Comparison of ENCODE assay signal across 8 cellular contexts in the genomic region with DNA sequence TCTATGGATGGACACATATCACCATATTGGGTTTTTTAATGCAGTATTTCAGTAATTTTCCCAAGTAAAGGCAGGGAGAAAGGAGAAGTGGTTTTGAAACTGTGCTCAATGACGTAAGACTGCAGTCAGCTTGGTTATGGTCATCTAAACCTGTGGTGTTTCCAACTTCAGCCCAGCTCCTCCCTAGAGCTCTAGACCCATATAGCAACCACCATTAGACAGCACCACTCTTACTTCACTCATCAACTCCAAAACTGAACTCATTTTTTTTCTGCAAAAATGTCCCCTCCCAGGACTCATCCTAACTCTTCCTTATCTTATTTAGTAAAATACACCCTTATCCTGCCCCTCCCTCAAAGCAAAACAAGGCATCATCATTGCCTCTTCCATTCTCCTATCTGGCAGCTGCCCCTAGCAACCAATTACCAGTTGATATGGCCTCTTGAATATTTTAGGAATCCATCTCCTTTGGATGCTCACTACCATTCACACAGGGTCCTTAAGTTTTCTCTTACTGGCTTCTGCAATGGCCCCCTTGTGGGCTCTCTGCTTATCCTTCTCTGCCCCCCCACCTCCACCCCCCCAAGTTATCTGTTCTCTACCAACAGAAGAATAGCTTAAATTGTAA. TPM values are rescaled to one million over a fixed set of nuclear protein-coding genes. Genes with fewer than 3 reads are reported as not detected.
DNase-seq lines count a peak whose midpoint lies in the region; ATAC-seq and TF ChIP-seq lines count a peak whose summit lies in the region.

No MANE protein-coding gene starts in this region.

- intact Hi-C loops in CD8-positive, alpha-beta T cell (cut with DNase I, micrococcal nuclease): loop anchor here (2.0 to 10.0 kb wide), 8 partner anchors 33 to 1267 kb away; a partner anchor contains a TSS
- intact Hi-C loops in testis (cut with DNase I; ENCODE audit: low total_unique reads) (no loop called here), prostate gland (cut with DNase I) (no loop called here)

- peak overlapping the region; percentile 92 for H3K4me2 ChIP-seq in GM23248 (ENCODE audit: unreplicated experiment)

- H3K36me3 ChIP-seq in CD8-positive, alpha-beta T cell (ENCODE audit: insufficient read depth, low read length): no peaks in the 10 kb centered on the region
- H3K36me3 ChIP-seq in GM23248 (ENCODE audit: low read depth) (no peaks in the 10 kb centered on the region), testis (ENCODE audit: low read depth, missing control alignments) (no peaks in the 10 kb centered on the region), prostate gland (no peaks in the 10 kb centered on the region)

- no peak for TF ChIP-seq CTCF in CD8-positive, alpha-beta T cell (IDR thresholded peaks at IDR 0.05)
- TF ChIP-seq CTCF in testis (IDR thresholded peaks at IDR 0.05) (no peak), prostate gland (IDR thresholded peaks at IDR 0.05) (no peak), coronary artery (IDR thresholded peaks at IDR 0.05) (no peak)

- no peaks in the 10 kb centered on the region for H3K27me3 ChIP-seq in CD8-positive, alpha-beta T cell (ENCODE audit: insufficient read depth, low read length)
- H3K27me3 ChIP-seq in GM23248 (replicated peaks; ENCODE audit: insufficient read depth) (no peaks in the 10 kb centered on the region), testis (no peaks in the 10 kb centered on the region), prostate gland (replicated peaks; ENCODE audit: insufficient read depth) (no peaks in the 10 kb centered on the region)

- DNase-seq in CD8-positive, alpha-beta T cell: no peak
- DNase-seq in GM23248: peak; percentile 76
- DNase-seq in RPMI7951 (ENCODE audit: low read depth): peak; percentile 63
- peak; percentile 45 for DNase-seq in glomerular visceral epithelial cell (ENCODE audit: extremely low spot score)
- DNase-seq in testis: no peak
- DNase-seq in prostate gland (ENCODE audit: low spot score): no peak
- DNase-seq in coronary artery (ENCODE audit: low spot score): no peak
- no peak for DNase-seq in iPS-NIHi7 (ENCODE audit: extremely low spot score)

- no peak overlapping the region for H2AFZ ChIP-seq in GM23248

- H3K79me2 ChIP-seq in GM23248 (ENCODE audit: insufficient read depth): peaks cover 44% of the 10 kb centered on the region

- peaks cover 51% of the 10 kb centered on the region for H3F3A ChIP-seq in GM23248 (ENCODE audit: insufficient read depth)

- H3K4me1 Mint-ChIP-seq in CD8-positive, alpha-beta T cell (ENCODE audit: low read depth): peaks cover 40% of the 10 kb centered on the region

- H3K9me3 Mint-ChIP-seq in CD8-positive, alpha-beta T cell: no peaks in the 10 kb centered on the region

- no peak overlapping the region for H3K27ac ChIP-seq in CD8-positive, alpha-beta T cell (ENCODE audit: low read depth, low read length)
- peak overlapping the region; percentile 97 for H3K27ac ChIP-seq in GM23248
- H3K27ac ChIP-seq in testis: no peak overlapping the region
- H3K27ac ChIP-seq in prostate gland: no peak overlapping the region
- no peak overlapping the region for H3K27ac ChIP-seq in coronary artery

- H3K4me3 Mint-ChIP-seq in CD8-positive, alpha-beta T cell: peak overlapping the region; percentile 97

- POLR2A ChIA-PET in CD8-positive, alpha-beta T cell (lab: Charles Lee): interaction anchor here (0.8 to 5.2 kb wide), 7 partner anchors 13 to 119 kb away, joined by 3 to 31 read pairs (median 6); no protein-coding TSS in a partner anchor

- H4K20me1 ChIP-seq in GM23248 (ENCODE audit: insufficient read depth): no peaks in the 10 kb centered on the region

- peak overlapping the region; percentile 96 for H3K9ac ChIP-seq in GM23248

- peaks cover 33% of the 10 kb centered on the region for H3K4me1 ChIP-seq in CD8-positive, alpha-beta T cell (ENCODE audit: insufficient read depth, low read length)
- peaks cover 55% of the 10 kb centered on the region for H3K4me1 ChIP-seq in GM23248 (ENCODE audit: insufficient read depth)
- peaks cover 15% of the 10 kb centered on the region for H3K4me1 ChIP-seq in testis
- no peaks in the 10 kb centered on the region for H3K4me1 ChIP-seq in prostate gland (replicated peaks)

- H3K27me3 Mint-ChIP-seq in CD8-positive, alpha-beta T cell (ENCODE audit: low read depth): no peaks in the 10 kb centered on the region

- CTCF ChIA-PET in CD8-positive, alpha-beta T cell (lab: Charles Lee): interaction anchor here (1.4 to 6.2 kb wide), 4 partner anchors 41 to 124 kb away, joined by 3 to 40 read pairs (median 8); no protein-coding TSS in a partner anchor

- 0 out of 2 replicates have a peak, but pooled peaks cover 3% of the 10 kb centered on the region for H3K9me2 ChIP-seq in GM23248 (ENCODE audit: insufficient read depth)

- no peak for ATAC-seq in CD8-positive, alpha-beta T cell

- peak overlapping the region; percentile 94 for H3K27ac Mint-ChIP-seq in CD8-positive, alpha-beta T cell

- H3K36me3 Mint-ChIP-seq in CD8-positive, alpha-beta T cell: peaks cover 12% of the 10 kb centered on the region

- no peak overlapping the region for H3K4me3 ChIP-seq in CD8-positive, alpha-beta T cell (ENCODE audit: low read depth, low read length)
- H3K4me3 ChIP-seq in GM23248 (peak overlapping the region; percentile 95; the same call in 1 of the 2 replicates), testis (no peak overlapping the region), prostate gland (no peak overlapping the region), coronary artery (no peak overlapping the region)

- H3K9me3 ChIP-seq in CD8-positive, alpha-beta T cell (ENCODE audit: low read length): no peaks in the 10 kb centered on the region
- H3K9me3 ChIP-seq in GM23248 (ENCODE audit: low read depth): no peaks in the 10 kb centered on the region
- H3K9me3 ChIP-seq in testis: no peaks in the 10 kb centered on the region
- H3K9me3 ChIP-seq in prostate gland: no peaks in the 10 kb centered on the region

- TF ChIP-seq POLR2A in testis (IDR thresholded peaks at IDR 0.05) (no peak), prostate gland (IDR thresholded peaks at IDR 0.05) (no peak)

- WGBS in GM23248 (ENCODE audit: low coverage in 1 of 2, low lambda C conversion rate in 2 of 2, missing lambda C conversion rate in 2 of 2), 2 experiments: 4 to 6% methylated on average over 1 of the region's 1 CpG
- 79% methylated on average over 1 of the region's 1 CpG for WGBS in testis, 2 donors
- WGBS in prostate gland: 92% methylated on average over 1 of the region's 1 CpG

- in situ Hi-C loops in GM23248 (cut with MboI): no loop called here

RNA-seq across cellular contexts. Expression of a gene that starts 1.5 kb away (rescaled TPM):
- 10 to 100 TPM; 35.5 to 37.5 TPM for total RNA-seq in CD8-positive, alpha-beta T cell
- total RNA-seq in GM23248 (2014; rRNA removed; shearing (Covaris generic)): 21.7 and 23.1 TPM in 2 replicates
- polyA plus RNA-seq in GM23248 (2016; fragmentation: Nextera tagmentation; extraction: Ambion mirVana) (79.2 and 82.8 TPM in 2 replicates), testis (ENCODE audit: insufficient read depth, low read depth, low replicate concordance) (27.9 TPM)
- 18.7 and 19.2 TPM in 2 replicates for total RNA-seq in RPMI7951 (2014; rRNA removed; shearing (Covaris generic))
- total RNA-seq in testis (10 to 100 TPM; 13.6 to 15.9 TPM), prostate gland (10 to 100 TPM; 11.9 to 14.7 TPM)

RNA-seq across cellular contexts. Expression of a gene that starts 55.7 kb away (rescaled TPM):
- total RNA-seq in CD8-positive, alpha-beta T cell: 1 to 10 TPM; 5.2 to 8.8 TPM
- total RNA-seq in GM23248 (2014; rRNA removed; shearing (Covaris generic)): 21.8 and 22.4 TPM in 2 replicates
- polyA plus RNA-seq in GM23248 (2016; fragmentation: Nextera tagmentation; extraction: Ambion mirVana) (40.5 and 43.5 TPM in 2 replicates), testis (ENCODE audit: insufficient read depth, low read depth, low replicate concordance) (39.0 TPM)
- total RNA-seq in RPMI7951 (2014; rRNA removed; shearing (Covaris generic)): 44.8 and 52.7 TPM in 2 replicates
- total RNA-seq in testis (10 to 100 TPM; 28.5 to 32.0 TPM), prostate gland (10 to 100 TPM in 1 of 2 donors, 1 to 10 TPM in 1; 9.8 to 28.3 TPM)

Comparison
In these comparisons a context has a peak if more than half of its experiments do, and no peak if none do; other contexts are left out.
1. DNase-seq: peak in GM23248 (single experiment), RPMI7951 (single experiment) and glomerular visceral epithelial cell (single experiment); none in CD8-positive, alpha-beta T cell (0 of 7), testis (single experiment), prostate gland (single experiment), coronary artery (single experiment) and iPS-NIHi7 (single experiment).
2. intact Hi-C loops: an anchor here in CD8-positive, alpha-beta T cell (2.0 to 10.0 kb wide); none called in testis and prostate gland.